8 cellular contexts compared by ENCODE assay signal in the genomic region with DNA sequence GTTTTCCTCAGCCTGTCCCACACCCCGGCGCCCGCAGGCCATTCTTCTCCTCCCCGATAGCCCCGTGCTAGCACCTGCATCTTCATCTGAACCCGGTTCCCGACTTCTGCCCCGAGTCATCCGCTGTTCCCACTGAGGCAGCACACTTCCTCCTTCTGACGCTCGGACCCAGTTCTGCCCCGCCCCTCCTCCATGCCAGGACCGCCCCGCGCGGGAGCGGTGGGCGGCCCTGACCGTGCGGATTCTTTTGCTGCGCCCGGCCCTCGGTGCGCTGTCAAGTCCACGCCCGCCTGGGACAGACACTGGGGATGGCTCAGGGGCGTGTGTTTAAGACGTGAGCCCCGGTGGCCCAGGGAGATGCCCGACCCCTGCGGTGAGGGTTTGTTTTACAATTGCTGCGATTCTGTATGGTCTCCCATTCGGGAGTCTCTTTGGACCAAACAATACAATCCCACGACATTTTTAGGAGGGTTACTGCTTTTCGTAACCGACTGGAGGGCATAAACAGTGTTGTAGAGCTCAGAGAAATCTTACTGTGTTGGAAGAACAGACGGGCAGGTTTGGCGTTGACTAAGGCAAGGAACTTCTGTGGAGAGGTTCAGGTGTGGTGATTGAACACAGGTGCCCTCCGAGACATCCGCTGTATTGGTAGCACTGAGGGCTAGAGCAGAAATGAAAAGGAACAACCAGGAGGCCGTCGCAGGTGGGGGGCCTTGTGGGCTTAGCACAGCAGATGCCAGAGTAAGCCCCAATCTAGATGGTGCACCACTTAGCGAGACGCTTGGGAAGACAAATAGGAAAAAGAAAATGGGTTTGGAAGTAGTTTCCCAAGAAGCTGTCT. TPM values are rescaled to one million over a fixed set of nuclear protein-coding genes. Genes with fewer than 3 reads are reported as not detected.
DNase-seq lines count a peak whose midpoint lies in the region; ATAC-seq and TF ChIP-seq lines count a peak whose summit lies in the region.

No MANE protein-coding gene starts in this region.

- H3K4me3 ChIP-seq in GM23248 (peak overlapping the region; percentile 85), SK-N-SH (ENCODE audit: low read depth in 2 of 2, low read length in 1 of 2) (peak overlapping the region; percentile 77 to 96), ovary (peak overlapping the region; percentile 99), thyroid gland (replicated peaks in 1 of 3) (peak overlapping the region; percentile 70 to 98 (median 92))

- peaks cover 12% of the 10 kb centered on the region; the same call in 1 of the 2 replicates for H3K4me1 ChIP-seq in GM23248 (ENCODE audit: insufficient read depth)
- peaks cover 0 to 15% of the 10 kb centered on the region in 2 experiments; a peak in 1 of 4 replicates for H3K4me1 ChIP-seq in SK-N-SH (ENCODE audit: control insufficient read depth in 1 of 2, insufficient read depth in 2 of 2, low read depth in 1 of 2, low read length in 1 of 2)
- H3K4me1 ChIP-seq in ovary (ENCODE audit: insufficient read depth), result peaks cover 7% of the 10 kb centered on the region
- peaks cover 21 to 44% of the 10 kb centered on the region in 2 donors for H3K4me1 ChIP-seq in thyroid gland

- no peaks in the 10 kb centered on the region for H3K9me3 Mint-ChIP-seq in activated naive CD4-positive, alpha-beta T cell treated with anti-CD3 and anti-CD28 coated beads, Interleukin-2, amount 50 U/mL, for 72 hours

- H3K9ac ChIP-seq in GM23248 (peak overlapping the region; percentile 97), SK-N-SH (peak overlapping the region; percentile 97)

- H2AFZ ChIP-seq in GM23248 (peak overlapping the region; percentile 54), SK-N-SH (ENCODE audit: low read depth) (peak overlapping the region; percentile 64; the same call in 1 of the 2 replicates)

- in situ Hi-C loops in G401 (cut with HindIII; ENCODE audit: low sequenced_read_pairs), result no loop called here
- in situ Hi-C loops in GM23248 (cut with MboI), result no loop called here

- H3K9me3 ChIP-seq in GM23248 (ENCODE audit: low read depth) (no peaks in the 10 kb centered on the region), KOPT-K1 (ENCODE audit: insufficient read depth, low read length, poor library complexity, severe bottlenecking) (no peaks in the 10 kb centered on the region), SK-N-SH (no peaks in the 10 kb centered on the region), ovary (no peaks in the 10 kb centered on the region), thyroid gland (no peaks in the 10 kb centered on the region)

- H3K27ac ChIP-seq in GM23248, result peak overlapping the region; percentile 96
- peak overlapping the region; percentile 89 for H3K27ac ChIP-seq in KOPT-K1 (ENCODE audit: low read depth, low read length, poor library complexity, severe bottlenecking)
- peak overlapping the region; percentile 87 to 98 for H3K27ac ChIP-seq in SK-N-SH (ENCODE audit: low read depth in 2 of 2, low read length in 1 of 2)
- peak overlapping the region; percentile 61 to 86 for H3K27ac ChIP-seq in ovary
- peak overlapping the region; percentile 84 to 94 (median 85) for H3K27ac ChIP-seq in thyroid gland

- DNase-seq in G401 (ENCODE audit: low spot score) (peak; percentile 72), GM23248 (peak; percentile 97), SK-N-SH (peak; percentile 93), head of caudate nucleus (peak; percentile 30 to 86 (median 71)), ovary (peak; percentile 79 to 88 (median 81)), thyroid gland (peak; percentile 84 to 85)
- DNase-seq in activated naive CD4-positive, alpha-beta T cell treated with anti-CD3 and anti-CD28 coated beads, Interleukin-2, amount 50 U/mL, for 72 hours (ENCODE audit: low spot score in 2 of 2), result peak; percentile 83 to 84

- TF ChIP-seq EP300 in SK-N-SH (IDR thresholded peaks at IDR 0.05; ENCODE audit: borderline replicate concordance in 1 of 2, low read depth in 1 of 2, low read length in 1 of 2), result no peak
- no peak for TF ChIP-seq EP300 in ovary (IDR thresholded peaks at IDR 0.05)

- intact Hi-C loops in head of caudate nucleus (cut with DNase I), result loop anchor here (5.0 to 10.0 kb wide), 3 partner anchors 96 to 219 kb away; a partner anchor contains a TSS
- intact Hi-C loops in ovary (cut with DNase I), result loop anchor here in 1 of 4 donors (10.0 kb wide), 1 partner anchor 683 kb away; no protein-coding TSS in a partner anchor
- intact Hi-C loops in thyroid gland (cut with DNase I), result no loop called here

- 1 to 4% methylated on average over 30 to 44 of the region's 44 CpGs for WGBS in GM23248 (ENCODE audit: low coverage in 1 of 2, low lambda C conversion rate in 2 of 2, missing lambda C conversion rate in 2 of 2), 2 experiments
- 7% methylated on average over 35 of the region's 44 CpGs for WGBS in SK-N-SH (ENCODE audit: low lambda C conversion rate)
- WGBS in ovary, 3 donors, result 4 to 5% (median 4%) methylated on average over 42 to 44 of the region's 44 CpGs
- WGBS in thyroid gland, 2 donors, result 4 to 8% methylated on average over 37 to 38 of the region's 44 CpGs

- peaks cover 25 to 31% of the 10 kb centered on the region in 2 donors for H3K36me3 Mint-ChIP-seq in activated naive CD4-positive, alpha-beta T cell treated with anti-CD3 and anti-CD28 coated beads, Interleukin-2, amount 50 U/mL, for 72 hours

- H3K79me2 ChIP-seq in GM23248 (ENCODE audit: insufficient read depth) (peaks cover 67% of the 10 kb centered on the region), SK-N-SH (ENCODE audit: insufficient read depth) (peaks cover 75% of the 10 kb centered on the region)

- POLR2A ChIA-PET in SK-N-SH (lab: Yijun Ruan, JAX), result interaction anchor here (0.8 to 1.2 kb wide), 4 partner anchors 12 to 41 kb away, joined by 3 to 4 read pairs (median 4); no protein-coding TSS in a partner anchor

- H3K9me2 ChIP-seq in GM23248 (ENCODE audit: insufficient read depth), result no peaks in the 10 kb centered on the region
- no peaks in the 10 kb centered on the region for H3K9me2 ChIP-seq in SK-N-SH

- peak overlapping the region; percentile 94 for H3K4me2 ChIP-seq in GM23248 (ENCODE audit: unreplicated experiment)
- H3K4me2 ChIP-seq in SK-N-SH, result peak overlapping the region; percentile 98

- TF ChIP-seq CTCF in SK-N-SH (IDR thresholded peaks at IDR 0.05) (no peak; the same call in 1 of the 2 replicates), ovary (IDR thresholded peaks at IDR 0.05) (no peak), thyroid gland (IDR thresholded peaks at IDR 0.05) (no peak)

- no peaks in the 10 kb centered on the region; the same call in 1 of the 2 replicates for H4K20me1 ChIP-seq in GM23248 (ENCODE audit: insufficient read depth)
- H4K20me1 ChIP-seq in SK-N-SH (ENCODE audit: insufficient read depth), result peaks cover 48% of the 10 kb centered on the region

- CTCF ChIA-PET in SK-N-SH (lab: Yijun Ruan, JAX), result interaction anchor here (0.6 to 2.0 kb wide), 3 partner anchors 40 to 361 kb away, joined by 3 to 12 read pairs (median 4); no protein-coding TSS in a partner anchor

- no peak for TF ChIP-seq RAD21 in SK-N-SH (IDR thresholded peaks at IDR 0.05; ENCODE audit: low read length)

- no peaks in the 10 kb centered on the region; the same call in 1 of the 2 replicates for H3F3A ChIP-seq in GM23248 (ENCODE audit: insufficient read depth)
- H3F3A ChIP-seq in SK-N-SH (replicated peaks; ENCODE audit: insufficient read depth), result peaks cover 3% of the 10 kb centered on the region

- H3K27me3 ChIP-seq in GM23248 (replicated peaks; ENCODE audit: insufficient read depth), result no peaks in the 10 kb centered on the region
- no peaks in the 10 kb centered on the region for H3K27me3 ChIP-seq in SK-N-SH (ENCODE audit: insufficient read depth)
- H3K27me3 ChIP-seq in ovary, result no peaks in the 10 kb centered on the region
- H3K27me3 ChIP-seq in thyroid gland, result no peaks in the 10 kb centered on the region

- peak; percentile 70 to 71 for ATAC-seq in activated naive CD4-positive, alpha-beta T cell treated with anti-CD3 and anti-CD28 coated beads, Interleukin-2, amount 50 U/mL, for 72 hours

- H3K27ac Mint-ChIP-seq in activated naive CD4-positive, alpha-beta T cell treated with anti-CD3 and anti-CD28 coated beads, Interleukin-2, amount 50 U/mL, for 72 hours, result peak overlapping the region; percentile 96 to 100

- H3K36me3 ChIP-seq in GM23248 (ENCODE audit: low read depth) (no peaks in the 10 kb centered on the region), KOPT-K1 (ENCODE audit: insufficient read depth, low read length) (peaks cover 11% of the 10 kb centered on the region), SK-N-SH (replicated peaks in 1 of 2; ENCODE audit: control insufficient read depth in 1 of 2, insufficient read depth in 2 of 2, low read length in 1 of 2) (peaks cover 0 to 13% of the 10 kb centered on the region in 2 experiments), ovary (no peaks in the 10 kb centered on the region), thyroid gland (peaks cover 0 to 5% of the 10 kb centered on the region in 2 donors)

- no peak for TF ChIP-seq POLR2A in ovary (IDR thresholded peaks at IDR 0.05)
- TF ChIP-seq POLR2A in thyroid gland (IDR thresholded peaks at IDR 0.05), result no peak

TF ChIP-seq in SK-N-SH, 30 proteins besides CTCF, POLR2A, EP300 and RAD21 (continues in another document):
- peak; percentile 73; the same call in 1 of the 2 replicates for TF ChIP-seq TAF1 (IDR thresholded peaks at IDR 0.05; ENCODE audit: borderline replicate concordance, low read depth, low read length)
- TF ChIP-seq, protein P1, sequence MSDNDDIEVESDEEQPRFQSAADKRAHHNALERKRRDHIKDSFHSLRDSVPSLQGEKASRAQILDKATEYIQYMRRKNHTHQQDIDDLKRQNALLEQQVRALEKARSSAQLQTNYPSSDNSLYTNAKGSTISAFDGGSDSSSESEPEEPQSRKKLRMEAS (IDR thresholded peaks at IDR 0.05; ENCODE audit: low read depth), result 0 out of 2 replicates have a peak, but pooled peaks have one; percentile 40
- peak; percentile 65 for TF ChIP-seq ELF1 (IDR thresholded peaks at IDR 0.05)
- 0 out of 2 replicates have a peak, but pooled peaks have one; percentile 18 for TF ChIP-seq NRF1 (IDR thresholded peaks at IDR 0.05; ENCODE audit: low read depth, low read length)
- TF ChIP-seq TCF12 (IDR thresholded peaks at IDR 0.05), result no peak
- TF ChIP-seq FOXJ3 (CRISPR knock-in tag; IDR thresholded peaks at IDR 0.05), result 0 out of 2 replicates have a peak, but pooled peaks have one; percentile 26
- TF ChIP-seq SIN3A (IDR thresholded peaks at IDR 0.05; ENCODE audit: borderline replicate concordance, low read depth, low read length), result peak; percentile 91
- no peak for TF ChIP-seq TEAD4 (IDR thresholded peaks at IDR 0.05; ENCODE audit: borderline replicate concordance, insufficient read depth)

RNA-seq across cellular contexts. Expression of a gene that starts 0.7 kb away (rescaled TPM):
- 6.6 and 9.0 TPM in 2 replicates for total RNA-seq in G401 (2014; rRNA removed; shearing (Covaris generic))
- 9.0 and 10.9 TPM in 2 replicates for total RNA-seq in GM23248 (2014; rRNA removed; shearing (Covaris generic))
- 12.0 and 14.3 TPM in 2 replicates for polyA plus RNA-seq in GM23248 (2016; fragmentation: Nextera tagmentation; extraction: Ambion mirVana)
- polyA plus RNA-seq in SK-N-SH (2012; rRNA removed), result 4.4 and 10.9 TPM in 2 replicates
- 2.7 and 4.3 TPM in 2 replicates for polyA plus RNA-seq in SK-N-SH (2012; cell fraction: cytosol; rRNA removed)
- polyA plus RNA-seq in SK-N-SH (2012; cell fraction: nucleus; rRNA removed), result 29.6 and 47.7 TPM in 2 replicates
- total RNA-seq in activated naive CD4-positive, alpha-beta T cell treated with anti-CD3 and anti-CD28 coated beads, Interleukin-2, amount 50 U/mL, for 72 hours, result 10 to 100 TPM; 29.4 to 29.9 TPM
- 10 to 100 TPM; 16.4 to 56.9 (median 44.4) TPM for total RNA-seq in ovary
- 10 to 100 TPM in 1 of 2 donors, 1 to 10 TPM in 1; 7.3 to 18.3 TPM for polyA plus RNA-seq in ovary
- 10 to 100 TPM; 20.2 to 40.1 (median 32.1) TPM for total RNA-seq in thyroid gland

Comparison
In these comparisons a context has a peak if more than half of its experiments do, and no peak if none do; other contexts are left out.
1. Peak in every context shown above with its lines: DNase-seq, ATAC-seq, H3K4me3 ChIP-seq and H3K27ac ChIP-seq.